In the genomic region with DNA sequence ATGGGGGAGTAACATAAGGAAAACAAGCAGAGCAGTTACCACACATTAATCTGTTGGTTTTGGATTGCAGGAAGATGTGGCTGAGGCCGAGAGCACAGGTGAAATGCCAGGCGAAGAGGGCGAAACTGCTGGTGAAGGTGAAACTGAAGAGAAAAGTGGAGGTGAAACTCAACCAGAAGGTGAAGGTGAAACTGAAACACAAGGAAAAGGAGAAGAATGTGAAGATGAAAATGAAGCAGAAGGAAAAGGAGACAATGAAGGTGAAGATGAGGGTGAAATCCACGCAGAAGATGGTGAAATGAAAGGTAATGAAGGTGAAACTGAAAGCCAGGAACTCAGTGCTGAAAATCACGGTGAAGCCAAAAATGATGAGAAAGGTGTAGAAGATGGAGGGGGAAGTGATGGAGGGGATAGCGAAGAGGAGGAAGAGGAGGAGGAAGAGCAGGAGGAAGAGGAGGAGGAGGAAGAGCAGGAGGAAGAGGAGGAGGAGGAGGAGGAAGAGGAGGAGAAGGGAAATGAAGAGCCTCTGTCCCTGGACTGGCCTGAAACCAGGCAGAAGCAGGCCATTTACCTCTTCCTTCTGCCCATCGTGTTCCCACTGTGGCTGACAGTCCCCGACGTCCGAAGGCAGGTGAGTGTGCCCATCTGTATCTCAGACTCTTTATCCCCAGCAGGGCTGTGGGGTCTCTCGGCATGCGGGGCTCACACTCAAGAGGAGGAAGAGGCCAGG, we compare ENCODE assay signal across 1 cellular context.
TF ChIP-seq lines count a peak whose summit lies in the region.

No MANE protein-coding gene starts in this region.

TF ChIP-seq in GM12878, 131 proteins besides CTCF, POLR2A, EP300 and RAD21:
- TF ChIP-seq ESRRA (IDR thresholded peaks at IDR 0.05; ENCODE audit: low read length) (no peak), FOS (IDR thresholded peaks at IDR 0.05; ENCODE audit: borderline replicate concordance, extremely low read depth, insufficient read length) (no peak), CUX1 (IDR thresholded peaks at IDR 0.05; ENCODE audit: insufficient replicate concordance, low read depth, low read length) (no peak), E2F4 (IDR thresholded peaks at IDR 0.05; ENCODE audit: low read depth, low read length) (no peak), TAF1 (IDR thresholded peaks at IDR 0.05; ENCODE audit: borderline replicate concordance, low read depth, low read length) (no peak), POLR2AphosphoS5 (IDR thresholded peaks at IDR 0.05; ENCODE audit: low read length) (peak; percentile 26), TCF12 (IDR thresholded peaks at IDR 0.05; ENCODE audit: low read depth, low read length) (no peak), NR2C2 (IDR thresholded peaks at IDR 0.05; ENCODE audit: borderline replicate concordance, control insufficient read depth, insufficient read length, low read depth) (no peak), MEF2B (IDR thresholded peaks at IDR 0.05; ENCODE audit: partially characterized antibody, poor library complexity, severe bottlenecking) (no peak), HDGF (IDR thresholded peaks at IDR 0.05) (peak; percentile 75; the same call in 1 of the 2 replicates), BCL3 (IDR thresholded peaks at IDR 0.05; ENCODE audit: borderline replicate concordance, insufficient read depth, low read depth, low read length, poor library complexity, severe bottlenecking) (no peak), IKZF2 (IDR thresholded peaks at IDR 0.05) (0 out of 4 replicates have a peak, but pooled peaks of 1 of the 2 experiments have one; percentile 35), SP1 (IDR thresholded peaks at IDR 0.05; ENCODE audit: low read depth, low read length) (no peak), POLR2AphosphoS2 (IDR thresholded peaks at IDR 0.05; ENCODE audit: low read depth, low read length) (peak; percentile 74; the same call in 1 of the 2 replicates), ZBED1 (IDR thresholded peaks at IDR 0.05; ENCODE audit: borderline replicate concordance) (no peak), ASH2L (IDR thresholded peaks at IDR 0.05; ENCODE audit: borderline replicate concordance, low read depth) (no peak)
